ENCODE assay signal across 1 cellular context in the genomic region with DNA sequence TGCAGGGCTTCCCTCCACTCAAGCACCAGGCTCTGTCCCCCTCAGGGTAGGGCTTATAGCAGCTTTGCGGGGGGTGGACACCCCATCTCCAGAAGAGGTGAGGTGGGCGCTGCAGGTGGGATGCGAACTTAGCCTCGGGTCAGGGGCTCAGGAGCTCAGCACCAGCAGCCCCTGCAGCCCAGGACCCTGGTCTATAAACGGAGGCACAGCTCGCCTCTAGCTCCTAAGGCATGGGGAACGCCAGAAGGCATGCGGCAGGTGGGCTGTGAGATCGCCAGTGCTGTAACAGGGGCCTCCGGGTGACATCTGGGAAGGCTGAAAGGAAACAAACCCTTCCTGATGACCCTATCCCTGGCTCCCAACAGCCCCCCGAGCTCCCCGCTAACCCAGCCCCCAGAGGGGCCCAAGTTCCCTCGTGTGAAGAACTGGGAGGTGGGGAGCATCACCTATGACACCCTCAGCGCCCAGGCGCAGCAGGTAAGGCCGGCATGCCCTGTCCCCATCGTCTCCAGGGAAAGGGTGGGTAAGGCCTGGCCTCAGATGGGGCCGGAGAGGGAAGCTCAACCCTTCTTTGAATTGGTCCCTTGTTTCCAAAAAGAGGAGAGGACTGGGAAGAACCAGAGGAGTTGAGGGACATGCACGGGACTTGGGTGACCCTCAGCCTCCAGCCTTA.
TF ChIP-seq lines count a peak whose summit lies in the region.

No MANE protein-coding gene starts in this region.

TF ChIP-seq in endothelial cell of umbilical vein, 7 proteins besides CTCF, POLR2A, EP300 and RAD21:
- no peak for TF ChIP-seq EZH2 (IDR thresholded peaks at IDR 0.05; ENCODE audit: borderline replicate concordance, low read depth, low read length, severe bottlenecking)
- TF ChIP-seq JUN (IDR thresholded peaks at IDR 0.05; ENCODE audit: borderline replicate concordance, insufficient read depth, insufficient read length, low read depth): no peak
- TF ChIP-seq GATA2 (IDR thresholded peaks at IDR 0.05; ENCODE audit: insufficient read depth, insufficient read length, low read depth, low read length): no peak
- no peak for TF ChIP-seq MYC (IDR thresholded peaks at IDR 0.05; ENCODE audit: low read depth, low read length)
- TF ChIP-seq, protein P1, sequence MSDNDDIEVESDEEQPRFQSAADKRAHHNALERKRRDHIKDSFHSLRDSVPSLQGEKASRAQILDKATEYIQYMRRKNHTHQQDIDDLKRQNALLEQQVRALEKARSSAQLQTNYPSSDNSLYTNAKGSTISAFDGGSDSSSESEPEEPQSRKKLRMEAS (IDR thresholded peaks at IDR 0.05; ENCODE audit: insufficient read depth, insufficient read length): no peak
- no peak for TF ChIP-seq POLR2AphosphoS5 (IDR thresholded peaks at IDR 0.05; ENCODE audit: insufficient read depth, low read depth, low read length)
- no peak for TF ChIP-seq FOS (IDR thresholded peaks at IDR 0.05; ENCODE audit: borderline replicate concordance, insufficient read depth, low read length)
